In the genomic region with DNA sequence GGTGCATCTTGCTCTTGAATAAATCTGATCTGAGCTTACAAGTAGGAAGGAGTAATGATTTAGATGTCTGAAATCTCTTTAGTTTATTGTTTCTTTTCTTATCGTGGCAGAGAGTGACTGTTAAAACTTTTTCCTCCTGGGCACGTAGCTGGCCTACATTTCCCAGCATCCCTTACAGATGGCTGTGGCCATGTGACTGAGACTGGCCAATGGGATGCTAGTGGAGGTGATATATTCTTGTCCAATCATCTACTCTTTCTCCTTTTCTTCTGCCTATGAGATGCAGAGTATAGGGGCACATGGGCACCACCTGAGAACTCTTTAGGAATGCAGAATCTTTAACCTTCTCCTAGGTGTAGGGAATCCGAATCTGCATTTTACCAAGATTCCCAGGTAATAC, we compare ENCODE assay signal across 20 cellular contexts.
A peak's percentile ranks its signal among the peaks of the same experiment; 100 is the strongest.
DNase-seq lines count a peak whose midpoint lies in the region; ATAC-seq and TF ChIP-seq lines count a peak whose summit lies in the region.
"Had no signal": no experiment of that assay in that cellular context is flagged by ENCODE, and none has a peak within 500 bp of the region (broad histone marks: within the 10 kb centered on the region; RNA-seq: fewer than 3 reads in every experiment).

No MANE protein-coding gene starts in this region.

- H3K27ac Mint-ChIP-seq in activated CD8-positive, alpha-beta T cell treated with anti-CD3 and anti-CD28 coated beads for 36 hours, result no peak overlapping the region
- H3K27ac Mint-ChIP-seq in activated CD8-positive, alpha-beta T cell treated with anti-CD3 and anti-CD28 coated beads, Interleukin-2, amount 10 ng/mL, durations not matched to agents 7 days and 5 days, result no peak overlapping the region
- H3K27ac Mint-ChIP-seq in memory B cell, result no peak overlapping the region
- H3K27ac Mint-ChIP-seq: activated naive CD8-positive, alpha-beta T cell; activated T-cell treated with anti-CD3 and anti-CD28 coated beads, Interleukin-2, amount 50 U/mL, for 72 hours; naive thymus-derived CD4-positive, alpha-beta T cell; stimulated activated naive CD8-positive, alpha-beta T cell treated with anti-CD3 and anti-CD28 coated beads, Interleukin-15, amount 100 ng/mL, for 72 hours had no signal

- RAD21 ChIA-PET in HCT116 (lab: Charles Lee; ENCODE audit: low non-redundant PET in 1 of 2, low total read pairs in 2 of 2, uncharacterized antibody in 2 of 2, unreplicated experiment in 2 of 2), result no interaction called here

- H3K4me3 Mint-ChIP-seq in activated CD8-positive, alpha-beta T cell treated with anti-CD3 and anti-CD28 coated beads for 36 hours, result no peak overlapping the region
- no peak overlapping the region for H3K4me3 Mint-ChIP-seq in activated CD8-positive, alpha-beta T cell treated with anti-CD3 and anti-CD28 coated beads, Interleukin-2, amount 10 ng/mL, durations not matched to agents 7 days and 5 days
- no peak overlapping the region for H3K4me3 Mint-ChIP-seq in memory B cell
- H3K4me3 Mint-ChIP-seq: activated naive CD8-positive, alpha-beta T cell; activated T-cell treated with anti-CD3 and anti-CD28 coated beads, Interleukin-2, amount 50 U/mL, for 72 hours; naive thymus-derived CD4-positive, alpha-beta T cell; stimulated activated naive CD8-positive, alpha-beta T cell treated with anti-CD3 and anti-CD28 coated beads, Interleukin-15, amount 100 ng/mL, for 72 hours had no signal

- DNase-seq in activated CD8-positive, alpha-beta T cell treated with anti-CD3 and anti-CD28 coated beads for 36 hours, result peak; percentile 23
- no peak for DNase-seq in activated CD8-positive, alpha-beta T cell treated with anti-CD3 and anti-CD28 coated beads, Interleukin-2, amount 10 ng/mL, durations not matched to agents 7 days and 5 days
- DNase-seq in HCT116 (ENCODE audit: low read depth, low spot score), result peak; percentile 23
- DNase-seq in SW480 (ENCODE audit: low spot score), result peak; percentile 14
- no peak for DNase-seq in memory B cell (ENCODE audit: low spot score in 2 of 2)
- no peak for DNase-seq in NOMO-1 treated with dmso at 0.1 percent for 144 hours (lab: John Stamatoyannopoulos, UW; ENCODE audit: unreplicated experiment)
- no peak for DNase-seq in SKM-1 (lab: John Stamatoyannopoulos, UW; ENCODE audit: unreplicated experiment)
- DNase-seq: activated CD4-positive, alpha-beta T cell treated with anti-CD3 and anti-CD28 coated beads, Interleukin-2, amount 50 U/mL, for 48 hours; activated T-cell treated with anti-CD3 and anti-CD28 coated beads, Interleukin-2, amount 50 U/mL, for 72 hours; kidney; mammary epithelial cell; naive thymus-derived CD4-positive, alpha-beta T cell; NCI-H1694 treated with DMSO at 0.1 percent for 48 hours; NCI-H510A; OCI-M1; stimulated activated naive CD8-positive, alpha-beta T cell treated with anti-CD3 and anti-CD28 coated beads, Interleukin-15, amount 100 ng/mL, for 72 hours; upper lobe of right lung had no signal

- H3K9me3 Mint-ChIP-seq in activated CD8-positive, alpha-beta T cell treated with anti-CD3 and anti-CD28 coated beads for 36 hours, result no peaks in the 10 kb centered on the region
- H3K9me3 Mint-ChIP-seq in activated CD8-positive, alpha-beta T cell treated with anti-CD3 and anti-CD28 coated beads, Interleukin-2, amount 10 ng/mL, durations not matched to agents 7 days and 5 days (ENCODE audit: insufficient read depth), result no peaks in the 10 kb centered on the region
- H3K9me3 Mint-ChIP-seq in memory B cell, result no peaks in the 10 kb centered on the region
- H3K9me3 Mint-ChIP-seq: activated T-cell treated with anti-CD3 and anti-CD28 coated beads, Interleukin-2, amount 50 U/mL, for 72 hours; stimulated activated naive CD8-positive, alpha-beta T cell treated with anti-CD3 and anti-CD28 coated beads, Interleukin-15, amount 100 ng/mL, for 72 hours had no signal

- no peaks in the 10 kb centered on the region for H3K79me2 ChIP-seq in HCT116 (ENCODE audit: insufficient read depth, low read length)

- CTCF ChIA-PET in activated CD8-positive, alpha-beta T cell treated with anti-CD3 and anti-CD28 coated beads for 36 hours (lab: Charles Lee), result interaction anchor here (0.8 kb wide), 1 partner anchor 146 kb away, joined by 3 read pairs; no protein-coding TSS in a partner anchor
- CTCF ChIA-PET in activated CD8-positive, alpha-beta T cell treated with anti-CD3 and anti-CD28 coated beads, Interleukin-2, amount 10 ng/mL, durations not matched to agents 7 days and 5 days (lab: Charles Lee), result no interaction called here
- CTCF ChIA-PET in HCT116 (lab: Charles Lee), result no interaction called here

- no peak for TF ChIP-seq POLR2A in HCT116 (IDR thresholded peaks at IDR 0.05; ENCODE audit: borderline replicate concordance, extremely low read depth, insufficient read depth, insufficient read length)

- H3K4me1 ChIP-seq in HCT116 (ENCODE audit: control insufficient read depth in 1 of 2, insufficient read depth in 2 of 2, low read length in 2 of 2), result no peaks in the 10 kb centered on the region
- H3K4me1 ChIP-seq: upper lobe of right lung had no signal

- BruUV-seq in HCT116 (replicated peaks; lab: Mats Ljungman, UMichigan), result no TSS peak

- H3K36me3 Mint-ChIP-seq in activated CD8-positive, alpha-beta T cell treated with anti-CD3 and anti-CD28 coated beads for 36 hours (ENCODE audit: low read depth), result no peaks in the 10 kb centered on the region
- no peaks in the 10 kb centered on the region for H3K36me3 Mint-ChIP-seq in activated CD8-positive, alpha-beta T cell treated with anti-CD3 and anti-CD28 coated beads, Interleukin-2, amount 10 ng/mL, durations not matched to agents 7 days and 5 days (ENCODE audit: low read depth)
- no peaks in the 10 kb centered on the region for H3K36me3 Mint-ChIP-seq in memory B cell
- H3K36me3 Mint-ChIP-seq: activated naive CD8-positive, alpha-beta T cell; naive thymus-derived CD4-positive, alpha-beta T cell had no signal

- peaks cover under 1% of the 10 kb centered on the region for H3K4me1 Mint-ChIP-seq in activated CD8-positive, alpha-beta T cell treated with anti-CD3 and anti-CD28 coated beads for 36 hours (ENCODE audit: low read depth)
- H3K4me1 Mint-ChIP-seq in activated CD8-positive, alpha-beta T cell treated with anti-CD3 and anti-CD28 coated beads, Interleukin-2, amount 10 ng/mL, durations not matched to agents 7 days and 5 days (ENCODE audit: low read depth), result no peaks in the 10 kb centered on the region
- no peaks in the 10 kb centered on the region for H3K4me1 Mint-ChIP-seq in memory B cell
- H3K4me1 Mint-ChIP-seq: naive thymus-derived CD4-positive, alpha-beta T cell; stimulated activated naive CD8-positive, alpha-beta T cell treated with anti-CD3 and anti-CD28 coated beads, Interleukin-15, amount 100 ng/mL, for 72 hours had no signal

- H2AFZ ChIP-seq in HCT116 (ENCODE audit: low read depth, low read length, poor library complexity, severe bottlenecking), result no peak overlapping the region

- TF ChIP-seq RAD21 in HCT116 (IDR thresholded peaks at IDR 0.05; ENCODE audit: low read depth), result no peak

- no peaks in the 10 kb centered on the region for H3K9me3 ChIP-seq in HCT116 (ENCODE audit: control insufficient read depth in 1 of 2, insufficient read depth in 1 of 2, low read depth in 1 of 2, low read length in 2 of 2)
- H3K9me3 ChIP-seq: upper lobe of right lung had no signal

- H4K20me1 ChIP-seq in HCT116 (ENCODE audit: insufficient read depth), result no peaks in the 10 kb centered on the region

- H3K36me3 ChIP-seq in HCT116 (ENCODE audit: control insufficient read depth in 1 of 2, insufficient read depth in 2 of 2, low read length in 2 of 2), result no peaks in the 10 kb centered on the region
- H3K36me3 ChIP-seq: upper lobe of right lung had no signal

- peaks cover 3% of the 10 kb centered on the region for H3K27me3 Mint-ChIP-seq in activated CD8-positive, alpha-beta T cell treated with anti-CD3 and anti-CD28 coated beads for 36 hours
- H3K27me3 Mint-ChIP-seq in activated CD8-positive, alpha-beta T cell treated with anti-CD3 and anti-CD28 coated beads, Interleukin-2, amount 10 ng/mL, durations not matched to agents 7 days and 5 days (ENCODE audit: low read depth), result peaks cover 16% of the 10 kb centered on the region
- peaks cover 8% of the 10 kb centered on the region for H3K27me3 Mint-ChIP-seq in memory B cell

- H3K27me3 ChIP-seq in HCT116 (ENCODE audit: insufficient read depth, low read length), result no peaks in the 10 kb centered on the region
- H3K27me3 ChIP-seq: upper lobe of right lung had no signal

- no peak overlapping the region for H3K9ac ChIP-seq in HCT116 (ENCODE audit: low read length)

- no peak overlapping the region for H3K4me3 ChIP-seq in HCT116 (replicated peaks in 1 of 2; ENCODE audit: low read depth in 1 of 2, low read length in 2 of 2)
- H3K4me3 ChIP-seq: SK-N-MC, upper lobe of right lung had no signal

- TF ChIP-seq CTCF in activated CD8-positive, alpha-beta T cell treated with anti-CD3 and anti-CD28 coated beads for 36 hours (IDR thresholded peaks at IDR 0.05), result no peak
- no peak for TF ChIP-seq CTCF in HCT116 (IDR thresholded peaks at IDR 0.05 in 2 of 3, conservative IDR thresholded peaks at IDR 0.05 in 1 of 3; ENCODE audit: borderline replicate concordance in 1 of 3, insufficient read depth in 1 of 3, low read depth in 2 of 3, low read length in 2 of 3)

- no peaks in the 10 kb centered on the region for H3K9me2 ChIP-seq in HCT116 (ENCODE audit: insufficient read depth)

- ATAC-seq in activated CD8-positive, alpha-beta T cell treated with anti-CD3 and anti-CD28 coated beads for 36 hours, result no peak
- ATAC-seq in activated CD8-positive, alpha-beta T cell treated with anti-CD3 and anti-CD28 coated beads, Interleukin-2, amount 10 ng/mL, durations not matched to agents 7 days and 5 days, result no peak
- ATAC-seq in HCT116, result peak; percentile 82
- peak; percentile 26 for ATAC-seq in memory B cell (ENCODE audit: low read depth)
- ATAC-seq in GM21786 (IDR thresholded peaks at IDR 0.05; ENCODE audit: unreplicated experiment), result no peak
- ATAC-seq: activated T-cell treated with anti-CD3 and anti-CD28 coated beads, Interleukin-2, amount 50 U/mL, for 72 hours; naive thymus-derived CD4-positive, alpha-beta T cell; stimulated activated naive CD8-positive, alpha-beta T cell treated with anti-CD3 and anti-CD28 coated beads, Interleukin-15, amount 100 ng/mL, for 72 hours; upper lobe of right lung had no signal

- no peak overlapping the region for H3K27ac ChIP-seq in HCT116 (ENCODE audit: low read depth, low read length)
- H3K27ac ChIP-seq: SK-N-MC, upper lobe of right lung had no signal

- intact Hi-C loops in activated CD8-positive, alpha-beta T cell treated with anti-CD3 and anti-CD28 coated beads for 36 hours (cut with micrococcal nuclease), result no loop called here
- intact Hi-C loops in HCT116 (cut with micrococcal nuclease), result no loop called here

- H3K4me2 ChIP-seq in HCT116 (ENCODE audit: low read length), result no peak overlapping the region

- POLR2A ChIA-PET in activated CD8-positive, alpha-beta T cell treated with anti-CD3 and anti-CD28 coated beads for 36 hours (lab: Charles Lee), result no interaction called here
- POLR2A ChIA-PET in activated CD8-positive, alpha-beta T cell treated with anti-CD3 and anti-CD28 coated beads, Interleukin-2, amount 10 ng/mL, durations not matched to agents 7 days and 5 days (lab: Charles Lee), result no interaction called here
- POLR2A ChIA-PET in HCT116 (lab: Charles Lee), result no interaction called here

TF ChIP-seq in HCT116, 20 proteins besides CTCF, POLR2A, EP300 and RAD21 (continues in another document):
- TF ChIP-seq SP1 (IDR thresholded peaks at IDR 0.05; ENCODE audit: low read depth) (peak; percentile 62), EGR1 (IDR thresholded peaks at IDR 0.05; ENCODE audit: low read depth) (no peak)

Comparison
In these comparisons a context has a peak if more than half of its experiments do, and no peak if none do; other contexts are left out.
1. DNase-seq: peak in activated CD8-positive, alpha-beta T cell treated with anti-CD3 and anti-CD28 coated beads for 36 hours (single experiment), HCT116 (single experiment) and SW480 (single experiment); none in activated CD8-positive, alpha-beta T cell treated with anti-CD3 and anti-CD28 coated beads, Interleukin-2, amount 10 ng/mL, durations not matched to agents 7 days and 5 days (single experiment), memory B cell (0 of 2), NOMO-1 treated with dmso at 0.1 percent for 144 hours (single experiment) and SKM-1 (single experiment).
2. ATAC-seq: peak in HCT116 (single experiment) and memory B cell (single experiment); none in activated CD8-positive, alpha-beta T cell treated with anti-CD3 and anti-CD28 coated beads for 36 hours (single experiment), activated CD8-positive, alpha-beta T cell treated with anti-CD3 and anti-CD28 coated beads, Interleukin-2, amount 10 ng/mL, durations not matched to agents 7 days and 5 days (single experiment) and GM21786 (single experiment).